In genomic region chr2:61181382-61182058, GRCh38 we compare ENCODE assay signal across 13 cellular contexts. TPM values are rescaled to one million over a fixed set of nuclear protein-coding genes. Genes with fewer than 3 reads are reported as not detected.
A peak's percentile ranks its signal among the peaks of the same experiment; 100 is the strongest.
DNase-seq lines count a peak whose midpoint lies in the region; ATAC-seq and TF ChIP-seq lines count a peak whose summit lies in the region.
"Had no signal": no experiment of that assay in that cellular context is flagged by ENCODE, and none has a peak within 500 bp of the region (broad histone marks: within the 10 kb centered on the region; RNA-seq: fewer than 3 reads in every experiment).

No MANE protein-coding gene starts in this region.

- no peaks in the 10 kb centered on the region for H3K9me3 Mint-ChIP-seq in activated T-cell treated with anti-CD3 and anti-CD28 coated beads, Interleukin-2, amount 50 U/mL, for 24 hours
- H3K9me3 Mint-ChIP-seq in activated T-helper 1 cell treated with anti-CD3 and anti-CD28 coated beads, Interleukin-12 subunit alpha, Interleukin-12 subunit beta, Interleukin-2, Interleukin-4 antibody, amounts not matched to agents 30 ng/mL and 10 ng/mL and 1 ng/mL, durations not matched to agents 14 hours and 24 hours and 36 hours: no peaks in the 10 kb centered on the region
- H3K9me3 Mint-ChIP-seq in stimulated activated effector memory CD8-positive, alpha-beta T cell treated with anti-CD3 and anti-CD28 coated beads, Interleukin-12 subunit alpha, Interleukin-12 subunit beta, amount 100 ng/mL, for 72 hours: no peaks in the 10 kb centered on the region

- H3K4me3 ChIP-seq in fibroblast of mammary gland (ENCODE audit: control insufficient read depth, low read depth, low read length) (no peak overlapping the region), spleen (peak overlapping the region in 1 of 8 donors; percentile 14), tibial artery (peak overlapping the region in 1 of 2 donors; percentile 7)
- H3K4me3 ChIP-seq: upper lobe of left lung had no signal

- TF ChIP-seq POLR2A in spleen (IDR thresholded peaks at IDR 0.05): no peak

- H3K4me1 ChIP-seq in spleen (peaks cover 26 to 75% (median 48%) of the 10 kb centered on the region in 6 donors), tibial artery (peaks cover 0 to 47% (median 41%) of the 10 kb centered on the region in 4 donors)

- ATAC-seq in stimulated activated effector memory CD8-positive, alpha-beta T cell treated with anti-CD3 and anti-CD28 coated beads, Interleukin-12 subunit alpha, Interleukin-12 subunit beta, amount 100 ng/mL, for 72 hours: no peak

- peak overlapping the region; percentile 96 for H3K27ac Mint-ChIP-seq in activated T-cell treated with anti-CD3 and anti-CD28 coated beads, Interleukin-2, amount 50 U/mL, for 24 hours
- peak overlapping the region; percentile 2 for H3K27ac Mint-ChIP-seq in activated T-helper 1 cell treated with anti-CD3 and anti-CD28 coated beads, Interleukin-12 subunit alpha, Interleukin-12 subunit beta, Interleukin-2, Interleukin-4 antibody, amounts not matched to agents 30 ng/mL and 10 ng/mL and 1 ng/mL, durations not matched to agents 14 hours and 24 hours and 36 hours
- H3K27ac Mint-ChIP-seq in stimulated activated effector memory CD8-positive, alpha-beta T cell treated with anti-CD3 and anti-CD28 coated beads, Interleukin-12 subunit alpha, Interleukin-12 subunit beta, amount 100 ng/mL, for 72 hours: peak overlapping the region; percentile 91

- H3K4me3 Mint-ChIP-seq in activated T-cell treated with anti-CD3 and anti-CD28 coated beads, Interleukin-2, amount 50 U/mL, for 24 hours: peak overlapping the region; percentile 90
- peak overlapping the region; percentile 1 for H3K4me3 Mint-ChIP-seq in activated T-helper 1 cell treated with anti-CD3 and anti-CD28 coated beads, Interleukin-12 subunit alpha, Interleukin-12 subunit beta, Interleukin-2, Interleukin-4 antibody, amounts not matched to agents 30 ng/mL and 10 ng/mL and 1 ng/mL, durations not matched to agents 14 hours and 24 hours and 36 hours
- H3K4me3 Mint-ChIP-seq in stimulated activated effector memory CD8-positive, alpha-beta T cell treated with anti-CD3 and anti-CD28 coated beads, Interleukin-12 subunit alpha, Interleukin-12 subunit beta, amount 100 ng/mL, for 72 hours: peak overlapping the region; percentile 76

- 67 to 84% (median 78%) methylated on average over 10 of the region's 10 CpGs for WGBS in spleen, 5 donors

- H3K27me3 ChIP-seq in spleen (replicated peaks in 1 of 7) (no peaks in the 10 kb centered on the region), tibial artery (no peaks in the 10 kb centered on the region)
- H3K27me3 ChIP-seq: neutrophil, upper lobe of left lung had no signal

- H3K27ac ChIP-seq in spleen (peak overlapping the region in 2 of 8 donors; percentile 28 to 39), tibial artery (peak overlapping the region in 1 of 2 donors; percentile 98)
- H3K27ac ChIP-seq: neutrophil had no signal

- H3K36me3 ChIP-seq in spleen (peaks cover 0 to 77% (median 62%) of the 10 kb centered on the region in 6 donors), tibial artery (peaks cover 55 to 68% (median 59%) of the 10 kb centered on the region in 3 donors)

- peaks cover 87% of the 10 kb centered on the region for H3K36me3 Mint-ChIP-seq in activated T-cell treated with anti-CD3 and anti-CD28 coated beads, Interleukin-2, amount 50 U/mL, for 24 hours (ENCODE audit: low read depth)
- peaks cover 63% of the 10 kb centered on the region for H3K36me3 Mint-ChIP-seq in activated T-helper 1 cell treated with anti-CD3 and anti-CD28 coated beads, Interleukin-12 subunit alpha, Interleukin-12 subunit beta, Interleukin-2, Interleukin-4 antibody, amounts not matched to agents 30 ng/mL and 10 ng/mL and 1 ng/mL, durations not matched to agents 14 hours and 24 hours and 36 hours (ENCODE audit: low read depth)
- peaks cover 90% of the 10 kb centered on the region for H3K36me3 Mint-ChIP-seq in stimulated activated effector memory CD8-positive, alpha-beta T cell treated with anti-CD3 and anti-CD28 coated beads, Interleukin-12 subunit alpha, Interleukin-12 subunit beta, amount 100 ng/mL, for 72 hours

- H3K27me3 Mint-ChIP-seq in activated T-cell treated with anti-CD3 and anti-CD28 coated beads, Interleukin-2, amount 50 U/mL, for 24 hours: no peaks in the 10 kb centered on the region
- H3K27me3 Mint-ChIP-seq in activated T-helper 1 cell treated with anti-CD3 and anti-CD28 coated beads, Interleukin-12 subunit alpha, Interleukin-12 subunit beta, Interleukin-2, Interleukin-4 antibody, amounts not matched to agents 30 ng/mL and 10 ng/mL and 1 ng/mL, durations not matched to agents 14 hours and 24 hours and 36 hours (ENCODE audit: insufficient read depth): no peaks in the 10 kb centered on the region

- DNase-seq in activated T-cell treated with anti-CD3 and anti-CD28 coated beads, Interleukin-2, amount 50 U/mL, for 24 hours: no peak
- no peak for DNase-seq in activated T-cell treated with anti-CD3 and anti-CD28 coated beads, Interleukin-2, amount 50 U/mL, for 1 hour
- no peak for DNase-seq in activated T-helper 1 cell treated with anti-CD3 and anti-CD28 coated beads, Interleukin-12 subunit alpha, Interleukin-12 subunit beta, Interleukin-2, Interleukin-4 antibody, amounts not matched to agents 30 ng/mL and 10 ng/mL and 1 ng/mL, durations not matched to agents 14 hours and 24 hours and 36 hours (ENCODE audit: low spot score)
- DNase-seq in fibroblast of mammary gland (ENCODE audit: low read depth) (peak; percentile 38), spleen (no peak), NCI-H2029 treated with DMSO at 0.1 percent for 48 hours (lab: John Stamatoyannopoulos, UW) (no peak), tibial artery (no peak)
- DNase-seq in stimulated activated effector memory CD8-positive, alpha-beta T cell treated with anti-CD3 and anti-CD28 coated beads, Interleukin-12 subunit alpha, Interleukin-12 subunit beta, amount 100 ng/mL, for 72 hours (ENCODE audit: low spot score in 2 of 2): no peak
- DNase-seq: MV-4-11; NCI-H82; stimulated activated CD4-positive, alpha-beta T cell treated with anti-CD3 and anti-CD28 coated beads, Interleukin-4, amount 100 ng/mL, for 1 hour; upper lobe of left lung had no signal

- intact Hi-C loops in activated T-helper 1 cell treated with anti-CD3 and anti-CD28 coated beads, Interleukin-12 subunit alpha, Interleukin-12 subunit beta, Interleukin-2, Interleukin-4 antibody, amounts not matched to agents 30 ng/mL and 10 ng/mL and 1 ng/mL, durations not matched to agents 14 hours and 24 hours and 36 hours (cut with micrococcal nuclease): no loop called here
- intact Hi-C loops in spleen (cut with DNase I; ENCODE audit: low total_unique reads) (no loop called here), tibial artery (cut with DNase I; ENCODE audit: low total_unique reads) (loop anchor here (10.0 kb wide), 1 partner anchor 293 kb away; the partner anchor contains the start of gene USP34)

- peaks cover 70% of the 10 kb centered on the region for H3K4me1 Mint-ChIP-seq in activated T-cell treated with anti-CD3 and anti-CD28 coated beads, Interleukin-2, amount 50 U/mL, for 24 hours (ENCODE audit: low read depth)
- peaks cover 70% of the 10 kb centered on the region for H3K4me1 Mint-ChIP-seq in activated T-helper 1 cell treated with anti-CD3 and anti-CD28 coated beads, Interleukin-12 subunit alpha, Interleukin-12 subunit beta, Interleukin-2, Interleukin-4 antibody, amounts not matched to agents 30 ng/mL and 10 ng/mL and 1 ng/mL, durations not matched to agents 14 hours and 24 hours and 36 hours (ENCODE audit: low read depth)
- peaks cover 61% of the 10 kb centered on the region for H3K4me1 Mint-ChIP-seq in stimulated activated effector memory CD8-positive, alpha-beta T cell treated with anti-CD3 and anti-CD28 coated beads, Interleukin-12 subunit alpha, Interleukin-12 subunit beta, amount 100 ng/mL, for 72 hours

- H3K9me3 ChIP-seq in spleen (no peaks in the 10 kb centered on the region), tibial artery (no peaks in the 10 kb centered on the region)
- H3K9me3 ChIP-seq: neutrophil, upper lobe of left lung had no signal

- TF ChIP-seq CTCF in fibroblast of mammary gland (conservative IDR thresholded peaks at IDR 0.05; ENCODE audit: control insufficient read depth, insufficient read depth, low read depth, low read length) (no peak), spleen (IDR thresholded peaks at IDR 0.05 in 8 of 11, conservative IDR thresholded peaks at IDR 0.05 in 3 of 11) (no peak), tibial artery (IDR thresholded peaks at IDR 0.05) (no peak)

RNA-seq across cellular contexts. Expression of gene C2orf74, which starts 19.5 kb away (rescaled TPM):
- total RNA-seq in activated T-helper 1 cell treated with anti-CD3 and anti-CD28 coated beads, Interleukin-12 subunit alpha, Interleukin-12 subunit beta, Interleukin-2, Interleukin-4 antibody, amounts not matched to agents 30 ng/mL and 10 ng/mL and 1 ng/mL, durations not matched to agents 14 hours and 24 hours and 36 hours: 7.0 and 9.7 TPM in 2 replicates
- total RNA-seq in spleen: 10 to 100 TPM in 6 of 7 donors, 1 to 10 TPM in 1; 9.4 to 34.9 (median 19.4) TPM
- 10 to 100 TPM; 20.5 to 36.7 (median 33.7) TPM for polyA plus RNA-seq in spleen

Comparison
In these comparisons a context has a peak if more than half of its experiments do, and no peak if none do; other contexts are left out.
1. H3K27ac Mint-ChIP-seq: peak in every context shown above with its lines; median percentile 96 in activated T-cell treated with anti-CD3 and anti-CD28 coated beads, Interleukin-2, amount 50 U/mL, for 24 hours; 91 in stimulated activated effector memory CD8-positive, alpha-beta T cell treated with anti-CD3 and anti-CD28 coated beads, Interleukin-12 subunit alpha, Interleukin-12 subunit beta, amount 100 ng/mL, for 72 hours; 2 in activated T-helper 1 cell treated with anti-CD3 and anti-CD28 coated beads, Interleukin-12 subunit alpha, Interleukin-12 subunit beta, Interleukin-2, Interleukin-4 antibody, amounts not matched to agents 30 ng/mL and 10 ng/mL and 1 ng/mL, durations not matched to agents 14 hours and 24 hours and 36 hours.
2. H3K4me3 Mint-ChIP-seq: peak in every context shown above with its lines; median percentile 90 in activated T-cell treated with anti-CD3 and anti-CD28 coated beads, Interleukin-2, amount 50 U/mL, for 24 hours; 76 in stimulated activated effector memory CD8-positive, alpha-beta T cell treated with anti-CD3 and anti-CD28 coated beads, Interleukin-12 subunit alpha, Interleukin-12 subunit beta, amount 100 ng/mL, for 72 hours; 1 in activated T-helper 1 cell treated with anti-CD3 and anti-CD28 coated beads, Interleukin-12 subunit alpha, Interleukin-12 subunit beta, Interleukin-2, Interleukin-4 antibody, amounts not matched to agents 30 ng/mL and 10 ng/mL and 1 ng/mL, durations not matched to agents 14 hours and 24 hours and 36 hours.